8 cellular contexts compared by ENCODE assay signal in genomic region chr9:136095495-136096058, GRCh38. TPM values are rescaled to one million over a fixed set of nuclear protein-coding genes. Genes with fewer than 3 reads are reported as not detected.
DNase-seq lines count a peak whose midpoint lies in the region; ATAC-seq, FAIRE-seq and TF ChIP-seq lines count a peak whose summit lies in the region.

No MANE protein-coding gene starts in this region.

- H3K27ac ChIP-seq in Panc1 (ENCODE audit: low read length) = peak overlapping the region; percentile 73
- no peak overlapping the region for H3K27ac ChIP-seq in ectodermal cell (ENCODE audit: insufficient read depth, low read depth, low read length, poor library complexity, severe bottlenecking)

- peak; percentile 15 for ATAC-seq in Panc1

- FAIRE-seq in GM12891 (lab: Jason Lieb, UNC) = no peak

- in situ Hi-C loops in Panc1 (cut with HindIII; ENCODE audit: low pct_unique_long_range_greater_than_20kb, low sequenced_read_pairs) = no loop called here

- POLR2A ChIA-PET in Panc1 (lab: Charles Lee) = interaction anchor here (0.6 to 0.7 kb wide), 2 partner anchors 15 to 42 kb away, joined by 5 to 7 read pairs; no protein-coding TSS in a partner anchor

- CTCF ChIA-PET in Panc1 (lab: Charles Lee) = no interaction called here

- 5 to 6% methylated on average over 73 of the region's 73 CpGs for WGBS in ectodermal cell, 2 experiments

- H3K4me3 ChIP-seq in Panc1 (ENCODE audit: low read depth in 2 of 2, low read length in 2 of 2) = peak overlapping the region; percentile 30 to 62
- peak overlapping the region; percentile 52 for H3K4me3 ChIP-seq in ectodermal cell (ENCODE audit: insufficient read depth, low read depth, low read length)

- H3K27me3 ChIP-seq in Panc1 (ENCODE audit: control insufficient read depth, insufficient read depth, low read length) (no peaks in the 10 kb centered on the region), ectodermal cell (ENCODE audit: control insufficient read depth, insufficient read depth, low read length, poor library complexity, severe bottlenecking) (peaks cover 39% of the 10 kb centered on the region)

- H3K9me3 ChIP-seq in Panc1 (ENCODE audit: control insufficient read depth, insufficient read depth, low read depth, low read length) (no peaks in the 10 kb centered on the region), ectodermal cell (ENCODE audit: control insufficient read depth, low read length) (no peaks in the 10 kb centered on the region)

- BruUV-seq in Panc1 (replicated peaks; lab: Mats Ljungman, UMichigan) = no TSS peak

- peaks cover 33% of the 10 kb centered on the region for H3K4me1 ChIP-seq in Panc1 (ENCODE audit: control insufficient read depth, insufficient read depth, low read length)
- peaks cover 40% of the 10 kb centered on the region for H3K4me1 ChIP-seq in ectodermal cell (ENCODE audit: control insufficient read depth, insufficient read depth, low read length)

- DNase-seq in Daoy (ENCODE audit: low read depth) = peak; percentile 58
- DNase-seq in Panc1 (ENCODE audit: low read depth, low spot score) = no peak
- DNase-seq in midbrain (lab: John Stamatoyannopoulos, UW) = peak; percentile 25
- no peak for DNase-seq in T-helper 9 cell
- DNase-seq in GM12891 (ENCODE audit: insufficient read length, low spot score) = no peak
- DNase-seq in mucosa of gallbladder (ENCODE audit: low spot score) = no peak
- no peak for DNase-seq in mesenteric fat pad (ENCODE audit: low spot score)

- intact Hi-C loops in Panc1 (cut with micrococcal nuclease; ENCODE audit: unreplicated experiment) = no loop called here

- no peaks in the 10 kb centered on the region for H3K36me3 ChIP-seq in Panc1 (ENCODE audit: control insufficient read depth, insufficient read depth, low read length)
- H3K36me3 ChIP-seq in ectodermal cell (ENCODE audit: control insufficient read depth, insufficient read depth, low read length) = no peaks in the 10 kb centered on the region

- TF ChIP-seq CTCF in Panc1 (IDR thresholded peaks at IDR 0.05) = no peak

- TF ChIP-seq POLR2A in GM12891 (IDR thresholded peaks at IDR 0.05; ENCODE audit: low read depth, low read length) = no peak

TF ChIP-seq in GM12891, 5 proteins besides CTCF, POLR2A, EP300 and RAD21:
- no peak for TF ChIP-seq PAX5 (IDR thresholded peaks at IDR 0.05; ENCODE audit: insufficient read depth, low read length, severe bottlenecking)
- TF ChIP-seq SPI1 (IDR thresholded peaks at IDR 0.05; ENCODE audit: low read depth, low read length) = no peak
- no peak for TF ChIP-seq POU2F2 (IDR thresholded peaks at IDR 0.05; ENCODE audit: low read depth, low read length)
- TF ChIP-seq TAF1 (IDR thresholded peaks at IDR 0.05; ENCODE audit: low read depth, low read length) = no peak
- TF ChIP-seq POLR2AphosphoS5 (IDR thresholded peaks at IDR 0.05; ENCODE audit: low read depth, low read length) = no peak
TF ChIP-seq in GM12891: peak in this region for 0.

RNA-seq across cellular contexts. Expression of gene NACC2, which starts 0.5 kb away (rescaled TPM):
- 10.9 and 11.5 TPM in 2 replicates for total RNA-seq in Daoy (2014; rRNA removed; shearing (Covaris generic))
- total RNA-seq in Panc1 (2021; ENCODE audit: unreplicated experiment) = 62.0 TPM
- 46.2 TPM for polyA plus RNA-seq in Panc1 (2012; ENCODE audit: insufficient read length)
- 5.1 TPM for polyA plus RNA-seq in ectodermal cell (2013, experiment 1 of 4)
- 5.8 TPM for polyA plus RNA-seq in ectodermal cell (2013, experiment 2 of 4)
- polyA plus RNA-seq in ectodermal cell (2013, experiment 3 of 4) = 4.9 TPM
- polyA plus RNA-seq in ectodermal cell (2013, experiment 4 of 4) = 4.5 TPM
- 0.39 TPM for polyA plus RNA-seq in GM12891 (2012; ENCODE audit: low read depth, missing spikeins)
- 59.6 TPM for total RNA-seq in mucosa of gallbladder
- 41.4 TPM for total RNA-seq in mesenteric fat pad

RNA-seq across cellular contexts. Expression of gene TMEM250, which starts 23.1 kb away (rescaled TPM):
- total RNA-seq in Daoy (2014; rRNA removed; shearing (Covaris generic)) = 37.5 and 49.5 TPM in 2 replicates
- 34.0 TPM for total RNA-seq in Panc1 (2021; ENCODE audit: unreplicated experiment)
- polyA plus RNA-seq in Panc1 (2012; ENCODE audit: insufficient read length) = 41.1 TPM
- 41.2 TPM for polyA plus RNA-seq in ectodermal cell (2013, experiment 1 of 4)
- polyA plus RNA-seq in ectodermal cell (2013, experiment 2 of 4) = 41.1 TPM
- 34.1 TPM for polyA plus RNA-seq in ectodermal cell (2013, experiment 3 of 4)
- polyA plus RNA-seq in ectodermal cell (2013, experiment 4 of 4) = 35.5 TPM
- 7.7 TPM for polyA plus RNA-seq in GM12891 (2012; ENCODE audit: low read depth, missing spikeins)
- total RNA-seq in mucosa of gallbladder = 40.6 TPM
- total RNA-seq in mesenteric fat pad = 30.2 TPM

Comparison
In these comparisons a context has a peak if more than half of its experiments do, and no peak if none do; other contexts are left out.
1. DNase-seq: peak in Daoy (single experiment) and midbrain (single experiment); none in Panc1 (single experiment), T-helper 9 cell (single experiment), GM12891 (single experiment), mucosa of gallbladder (single experiment) and mesenteric fat pad (single experiment).